ENCODE assay signal across 1 cellular context in genomic region chr6:32167761-32168262, GRCh38.
TF ChIP-seq lines count a peak whose summit lies in the region.

No MANE protein-coding gene starts in this region.

TF ChIP-seq in K562, 482 proteins besides CTCF, POLR2A, EP300 and RAD21 (continued from another document and continues in another):
- TF ChIP-seq ZNF280A (IDR thresholded peaks at IDR 0.05; ENCODE audit: low read depth, partially characterized antibody), result no peak
- no peak for TF ChIP-seq ZNF318 (IDR thresholded peaks at IDR 0.05; ENCODE audit: borderline replicate concordance in 1 of 2, low read depth in 1 of 2)
- no peak for TF ChIP-seq PTRF (tag; IDR thresholded peaks at IDR 0.05)
- TF ChIP-seq SRSF7 (optimal IDR thresholded peaks at IDR 0.05; ENCODE audit: low read depth, low read length), result no peak
- peak; percentile 62 for TF ChIP-seq MAFG (tag; conservative IDR thresholded peaks at IDR 0.05)
- TF ChIP-seq NFIX (CRISPR knock-in tag; IDR thresholded peaks at IDR 0.05; ENCODE audit: low read depth), result no peak
- TF ChIP-seq CTBP1 (IDR thresholded peaks at IDR 0.05; ENCODE audit: borderline replicate concordance), result no peak; the same call in 1 of the 2 replicates
- TF ChIP-seq STAT5B (CRISPR knock-in tag; IDR thresholded peaks at IDR 0.05), result no peak
- TF ChIP-seq ATF7 (IDR thresholded peaks at IDR 0.05), result peak; percentile 76
- TF ChIP-seq SRSF9 (IDR thresholded peaks at IDR 0.05; ENCODE audit: borderline replicate concordance, low read depth, low read length), result no peak
- TF ChIP-seq BDP1 (IDR thresholded peaks at IDR 0.05; ENCODE audit: insufficient read depth, insufficient read length), result no peak
- no peak for TF ChIP-seq ILK (tag; IDR thresholded peaks at IDR 0.05; ENCODE audit: borderline replicate concordance, low read depth)
- TF ChIP-seq ZNF408 (CRISPR knock-in tag; IDR thresholded peaks at IDR 0.05; ENCODE audit: low read depth), result no peak
- peak; percentile 100 for TF ChIP-seq SOX6 (IDR thresholded peaks at IDR 0.05)
- TF ChIP-seq HSF4 (CRISPR knock-in tag; IDR thresholded peaks at IDR 0.05; ENCODE audit: borderline replicate concordance), result peak; percentile 40; the same call in 1 of the 2 replicates
- no peak for TF ChIP-seq ZNF143 (CRISPR knock-in tag; IDR thresholded peaks at IDR 0.05)
- peak; percentile 70 for TF ChIP-seq DACH1 (IDR thresholded peaks at IDR 0.05; ENCODE audit: partially characterized antibody)
- TF ChIP-seq TAL1 (IDR thresholded peaks at IDR 0.05), result peak; percentile 96
- peak; percentile 96 for TF ChIP-seq MEIS2 (IDR thresholded peaks at IDR 0.05; ENCODE audit: partially characterized antibody)
- TF ChIP-seq MTF1 (CRISPR knock-in tag; IDR thresholded peaks at IDR 0.05; ENCODE audit: borderline replicate concordance), result no peak
- TF ChIP-seq ETV1 (tag; conservative IDR thresholded peaks at IDR 0.05; ENCODE audit: low read depth), result no peak; the same call in 1 of the 2 replicates
- no peak for TF ChIP-seq HMG20B (CRISPR knock-in tag; IDR thresholded peaks at IDR 0.05)
- TF ChIP-seq ZNF655 (CRISPR knock-in tag; IDR thresholded peaks at IDR 0.05), result no peak
- TF ChIP-seq TFE3 (CRISPR knock-in tag; IDR thresholded peaks at IDR 0.05), result no peak; the same call in 1 of the 2 replicates
- TF ChIP-seq XRCC3 (IDR thresholded peaks at IDR 0.05), result no peak
- no peak for TF ChIP-seq RBM25 (IDR thresholded peaks at IDR 0.05; ENCODE audit: low read depth, low read length, severe bottlenecking)
- no peak for TF ChIP-seq IRF2 (CRISPR knock-in tag; IDR thresholded peaks at IDR 0.05)
- no peak for TF ChIP-seq DNMT1 (IDR thresholded peaks at IDR 0.05)
- TF ChIP-seq EZH2 (IDR thresholded peaks at IDR 0.05; ENCODE audit: borderline replicate concordance, low read depth, low read length), result no peak
- TF ChIP-seq MTA1 (IDR thresholded peaks at IDR 0.05; ENCODE audit: borderline replicate concordance), result peak; percentile 87
- TF ChIP-seq L3MBTL2 (IDR thresholded peaks at IDR 0.05), result peak; percentile 75
- no peak for TF ChIP-seq NCOA4 (IDR thresholded peaks at IDR 0.05; ENCODE audit: partially characterized antibody)
- no peak for TF ChIP-seq ZNF57 (CRISPR knock-in tag; IDR thresholded peaks at IDR 0.05)
- peak; percentile 89 for TF ChIP-seq ZNF395 (CRISPR knock-in tag; IDR thresholded peaks at IDR 0.05)
- TF ChIP-seq TAF7 (tag; IDR thresholded peaks at IDR 0.05), result 0 out of 2 replicates have a peak, but pooled peaks have one; percentile 4
- TF ChIP-seq, protein P1, sequence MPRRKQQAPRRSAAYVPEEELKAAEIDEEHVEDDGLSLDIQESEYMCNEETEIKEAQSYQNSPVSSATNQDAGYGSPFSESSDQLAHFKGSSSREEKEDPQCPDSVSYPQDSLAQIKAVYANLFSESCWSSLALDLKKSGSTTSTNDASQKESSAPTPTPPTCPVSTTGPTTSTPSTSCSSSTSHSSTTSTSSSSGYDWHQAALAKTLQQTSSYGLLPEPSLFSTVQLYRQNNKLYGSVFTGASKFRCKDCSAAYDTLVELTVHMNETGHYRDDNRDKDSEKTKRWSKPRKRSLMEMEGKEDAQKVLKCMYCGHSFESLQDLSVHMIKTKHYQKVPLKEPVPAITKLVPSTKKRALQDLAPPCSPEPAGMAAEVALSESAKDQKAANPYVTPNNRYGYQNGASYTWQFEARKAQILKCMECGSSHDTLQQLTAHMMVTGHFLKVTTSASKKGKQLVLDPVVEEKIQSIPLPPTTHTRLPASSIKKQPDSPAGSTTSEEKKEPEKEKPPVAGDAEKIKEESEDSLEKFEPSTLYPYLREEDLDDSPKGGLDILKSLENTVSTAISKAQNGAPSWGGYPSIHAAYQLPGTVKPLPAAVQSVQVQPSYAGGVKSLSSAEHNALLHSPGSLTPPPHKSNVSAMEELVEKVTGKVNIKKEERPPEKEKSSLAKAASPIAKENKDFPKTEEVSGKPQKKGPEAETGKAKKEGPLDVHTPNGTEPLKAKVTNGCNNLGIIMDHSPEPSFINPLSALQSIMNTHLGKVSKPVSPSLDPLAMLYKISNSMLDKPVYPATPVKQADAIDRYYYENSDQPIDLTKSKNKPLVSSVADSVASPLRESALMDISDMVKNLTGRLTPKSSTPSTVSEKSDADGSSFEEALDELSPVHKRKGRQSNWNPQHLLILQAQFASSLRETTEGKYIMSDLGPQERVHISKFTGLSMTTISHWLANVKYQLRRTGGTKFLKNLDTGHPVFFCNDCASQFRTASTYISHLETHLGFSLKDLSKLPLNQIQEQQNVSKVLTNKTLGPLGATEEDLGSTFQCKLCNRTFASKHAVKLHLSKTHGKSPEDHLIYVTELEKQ (CRISPR knock-in tag; IDR thresholded peaks at IDR 0.05), result no peak; the same call in 1 of the 2 replicates
- TF ChIP-seq DIDO1 (tag; IDR thresholded peaks at IDR 0.05; ENCODE audit: low read depth), result no peak
- no peak for TF ChIP-seq SRSF1 (IDR thresholded peaks at IDR 0.05; ENCODE audit: low read depth, low read length)
- TF ChIP-seq ZBTB7A (IDR thresholded peaks at IDR 0.05; ENCODE audit: borderline replicate concordance, control insufficient read depth, low read depth, low read length), result peak; percentile 64; the same call in 1 of the 2 replicates
- TF ChIP-seq BRF1 (IDR thresholded peaks at IDR 0.05; ENCODE audit: borderline replicate concordance, extremely low read depth, insufficient read length), result no peak
- no peak for TF ChIP-seq PURB (CRISPR knock-in tag; IDR thresholded peaks at IDR 0.05; ENCODE audit: low read depth)
- no peak for TF ChIP-seq TAF9B (IDR thresholded peaks at IDR 0.05; ENCODE audit: partially characterized antibody)
- no peak for TF ChIP-seq BRD9 (IDR thresholded peaks at IDR 0.05; ENCODE audit: low read depth, partially characterized antibody)
- TF ChIP-seq SMAD4 (CRISPR knock-in tag; conservative IDR thresholded peaks at IDR 0.05), result peak; percentile 90
- no peak for TF ChIP-seq ZKSCAN3 (CRISPR knock-in tag; IDR thresholded peaks at IDR 0.05)
- no peak; the same call in 1 of the 2 replicates for TF ChIP-seq ERF (CRISPR knock-in tag; IDR thresholded peaks at IDR 0.05)
- no peak for TF ChIP-seq ZNF717 (CRISPR knock-in tag; IDR thresholded peaks at IDR 0.05)
- TF ChIP-seq TGIF2 (CRISPR knock-in tag; IDR thresholded peaks at IDR 0.05), result no peak
- TF ChIP-seq BACH1 (tag; IDR thresholded peaks at IDR 0.05), result peak; percentile 52; the same call in 1 of the 2 replicates
- no peak for TF ChIP-seq U2AF1 (optimal IDR thresholded peaks at IDR 0.05; ENCODE audit: low read depth, low read length)
- TF ChIP-seq ZNF174 (CRISPR knock-in tag; IDR thresholded peaks at IDR 0.05), result no peak
- TF ChIP-seq ZNF140 (CRISPR knock-in tag; IDR thresholded peaks at IDR 0.05), result no peak
